ENCODE assay signal across 8 cellular contexts in the genomic region with DNA sequence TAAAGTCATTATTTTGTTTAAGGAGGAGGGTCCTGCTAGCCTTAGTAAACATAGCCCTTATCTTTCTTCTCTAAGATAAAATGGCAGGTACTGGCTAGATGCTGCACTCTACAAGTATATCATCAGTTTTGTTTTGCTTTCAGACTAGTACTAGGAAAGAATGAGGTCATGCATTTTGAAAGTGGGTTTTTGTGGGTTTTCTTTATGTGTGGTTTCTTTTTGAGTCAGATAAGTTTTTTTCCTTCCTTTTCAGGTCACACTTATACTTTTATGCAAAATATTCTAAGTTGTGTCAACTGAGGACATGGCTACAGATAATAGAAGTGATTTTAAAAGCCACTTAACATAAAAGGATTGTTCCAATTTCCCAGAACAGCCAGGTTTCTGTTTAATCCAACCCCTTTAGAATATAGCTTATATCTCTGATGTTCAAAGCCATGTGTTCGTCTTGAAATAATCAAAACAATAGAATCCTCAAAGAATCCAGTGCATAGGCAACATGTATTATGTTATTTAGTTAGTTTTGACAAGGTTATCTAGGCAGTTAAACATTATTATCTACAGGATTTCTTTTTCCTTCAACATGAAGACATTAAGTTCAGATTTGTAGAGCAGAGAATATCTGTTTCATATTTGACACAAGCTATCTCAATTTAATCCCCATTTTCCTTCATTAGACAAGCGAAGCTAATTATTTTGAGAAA.
A peak's percentile ranks its signal among the peaks of the same experiment; 100 is the strongest.
DNase-seq lines count a peak whose midpoint lies in the region; ATAC-seq and TF ChIP-seq lines count a peak whose summit lies in the region.

No MANE protein-coding gene starts in this region.

- no peak for TF ChIP-seq CTCF in GM12865 (IDR thresholded peaks at IDR 0.05; ENCODE audit: insufficient read depth, low read depth, low read length, missing control alignments)
- no peak for TF ChIP-seq CTCF in fibroblast of the aortic adventitia (IDR thresholded peaks at IDR 0.05; ENCODE audit: insufficient read depth, low read length)
- TF ChIP-seq CTCF in spleen (IDR thresholded peaks at IDR 0.05 in 8 of 11, conservative IDR thresholded peaks at IDR 0.05 in 3 of 11), result no peak

- 71 to 79% (median 73%) methylated on average over 2 of the region's 2 CpGs for WGBS in spleen, 5 donors

- H3K4me1 ChIP-seq in spleen, result peaks cover 0 to 7% (median 0%) of the 10 kb centered on the region in 6 donors

- TF ChIP-seq POLR2A in spleen (IDR thresholded peaks at IDR 0.05), result no peak

- DNase-seq in GM12865 (ENCODE audit: low read depth), result peak; percentile 76
- peak; percentile 74 for DNase-seq in fibroblast of the aortic adventitia (ENCODE audit: low read depth)
- no peak for DNase-seq in HPDE6-E6E7 (ENCODE audit: extremely low spot score)
- no peak for DNase-seq in NCI-H1092 treated with DMSO at 0.1 percent for 48 hours (lab: John Stamatoyannopoulos, UW)
- no peak for DNase-seq in CD1c-positive myeloid dendritic cell (ENCODE audit: extremely low spot score)
- DNase-seq in spleen, result no peak

- H3K4me3 ChIP-seq in GM12865 (ENCODE audit: low read depth, low read length) (no peak overlapping the region), fibroblast of the aortic adventitia (ENCODE audit: low read depth, low read length) (no peak overlapping the region), spleen (no peak overlapping the region)

- ATAC-seq in GM21526 (IDR thresholded peaks at IDR 0.05; ENCODE audit: low FRiP score, unreplicated experiment), result peak; percentile 99
- ATAC-seq in HG03571 (IDR thresholded peaks at IDR 0.05; ENCODE audit: unreplicated experiment), result peak; percentile 94

- no peak overlapping the region for H3K27ac ChIP-seq in spleen

- intact Hi-C loops in spleen (cut with DNase I; ENCODE audit: low total_unique reads), result no loop called here

- no peaks in the 10 kb centered on the region for H3K27me3 ChIP-seq in spleen (replicated peaks in 1 of 7)

- no peaks in the 10 kb centered on the region for H3K9me3 ChIP-seq in spleen

- no peaks in the 10 kb centered on the region for H3K36me3 ChIP-seq in spleen

Comparison
In these comparisons a context has a peak if more than half of its experiments do, and no peak if none do; other contexts are left out.
1. DNase-seq: peak in GM12865 (single experiment) and fibroblast of the aortic adventitia (single experiment); none in HPDE6-E6E7 (single experiment), NCI-H1092 treated with DMSO at 0.1 percent for 48 hours (single experiment), CD1c-positive myeloid dendritic cell (single experiment) and spleen (single experiment).